8 cellular contexts compared by ENCODE assay signal in genomic region chr2:64989982-64990614, GRCh38. TPM values are rescaled to one million over a fixed set of nuclear protein-coding genes. Genes with fewer than 3 reads are reported as not detected.
DNase-seq lines count a peak whose midpoint lies in the region; ATAC-seq and TF ChIP-seq lines count a peak whose summit lies in the region.

No MANE protein-coding gene starts in this region.

- no peaks in the 10 kb centered on the region for H3K27me3 ChIP-seq in HL-60 (ENCODE audit: insufficient read depth, poor library complexity, severe bottlenecking)

- DNase-seq in DMS53 (lab: John Stamatoyannopoulos, UW) (peak; percentile 53), DMS53 treated with DMSO at 0.1 percent for 48 hours (lab: John Stamatoyannopoulos, UW; ENCODE audit: unreplicated experiment) (no peak), HL-60 (ENCODE audit: low read depth in 1 of 2, low spot score in 1 of 2) (peak in 1 of 2 experiments; percentile 32)
- no peak for DNase-seq in activated effector memory CD4-positive, alpha-beta T cell treated with anti-CD3 and anti-CD28 coated beads, Interleukin-2, amount 50 U/mL, for 16 hours

- peak overlapping the region; percentile 86 for H3K27ac ChIP-seq in HL-60 (replicated peaks)

- H3K4me3 ChIP-seq in HL-60 (replicated peaks; ENCODE audit: insufficient read depth, low read length) = peak overlapping the region; percentile 88
- peak overlapping the region; percentile 70 for H3K4me3 ChIP-seq in iPS-18c (ENCODE audit: insufficient read depth, low read depth, low read length)

- TF ChIP-seq CTCF in HL-60 (IDR thresholded peaks at IDR 0.05; ENCODE audit: insufficient read depth, low read length) = no peak

- H3K9me3 Mint-ChIP-seq in activated T-helper 17 cell treated with anti-CD3 and anti-CD28 coated beads, Interleukin-2, amount 50 U/mL, for 72 hours = no peaks in the 10 kb centered on the region
- no peaks in the 10 kb centered on the region for H3K9me3 Mint-ChIP-seq in stimulated activated naive CD8-positive, alpha-beta T cell treated with anti-CD3 and anti-CD28 coated beads, Interleukin-15, Interleukin-2, amounts not matched to agents 100 ng/mL and 50 ng/mL, for 24 hours

- peaks cover 32% of the 10 kb centered on the region for H3K4me1 Mint-ChIP-seq in activated T-helper 17 cell treated with anti-CD3 and anti-CD28 coated beads, Interleukin-2, amount 50 U/mL, for 72 hours
- peaks cover 52% of the 10 kb centered on the region for H3K4me1 Mint-ChIP-seq in stimulated activated naive CD8-positive, alpha-beta T cell treated with anti-CD3 and anti-CD28 coated beads, Interleukin-15, Interleukin-2, amounts not matched to agents 100 ng/mL and 50 ng/mL, for 24 hours (ENCODE audit: low read depth)

- ATAC-seq in activated T-helper 17 cell treated with anti-CD3 and anti-CD28 coated beads, Interleukin-2, amount 50 U/mL, for 72 hours (replicated peaks) = peak; percentile 1
- no peak for ATAC-seq in GM18517 (IDR thresholded peaks at IDR 0.05; ENCODE audit: unreplicated experiment)

- peak overlapping the region; percentile 87 for H3K4me3 Mint-ChIP-seq in activated T-helper 17 cell treated with anti-CD3 and anti-CD28 coated beads, Interleukin-2, amount 50 U/mL, for 72 hours
- H3K4me3 Mint-ChIP-seq in stimulated activated naive CD8-positive, alpha-beta T cell treated with anti-CD3 and anti-CD28 coated beads, Interleukin-15, Interleukin-2, amounts not matched to agents 100 ng/mL and 50 ng/mL, for 24 hours = peak overlapping the region; percentile 88

- H3K36me3 Mint-ChIP-seq in activated T-helper 17 cell treated with anti-CD3 and anti-CD28 coated beads, Interleukin-2, amount 50 U/mL, for 72 hours (ENCODE audit: low read depth) = peaks cover 4% of the 10 kb centered on the region
- peaks cover 25% of the 10 kb centered on the region for H3K36me3 Mint-ChIP-seq in stimulated activated naive CD8-positive, alpha-beta T cell treated with anti-CD3 and anti-CD28 coated beads, Interleukin-15, Interleukin-2, amounts not matched to agents 100 ng/mL and 50 ng/mL, for 24 hours (ENCODE audit: low read depth)

- H3K27ac Mint-ChIP-seq in activated T-helper 17 cell treated with anti-CD3 and anti-CD28 coated beads, Interleukin-2, amount 50 U/mL, for 72 hours = peak overlapping the region; percentile 79
- peak overlapping the region; percentile 70 for H3K27ac Mint-ChIP-seq in stimulated activated naive CD8-positive, alpha-beta T cell treated with anti-CD3 and anti-CD28 coated beads, Interleukin-15, Interleukin-2, amounts not matched to agents 100 ng/mL and 50 ng/mL, for 24 hours

- H3K27me3 Mint-ChIP-seq in activated T-helper 17 cell treated with anti-CD3 and anti-CD28 coated beads, Interleukin-2, amount 50 U/mL, for 72 hours = peaks cover 4% of the 10 kb centered on the region
- H3K27me3 Mint-ChIP-seq in stimulated activated naive CD8-positive, alpha-beta T cell treated with anti-CD3 and anti-CD28 coated beads, Interleukin-15, Interleukin-2, amounts not matched to agents 100 ng/mL and 50 ng/mL, for 24 hours = peaks cover 16% of the 10 kb centered on the region

- no peaks in the 10 kb centered on the region for H3K9me3 ChIP-seq in iPS-18c (ENCODE audit: control insufficient read depth, insufficient read depth, low read length)

RNA-seq across cellular contexts. Expression of gene SLC1A4, which starts 0.9 kb away (rescaled TPM):
- total RNA-seq in activated T-helper 17 cell treated with anti-CD3 and anti-CD28 coated beads, Interleukin-2, amount 50 U/mL, for 72 hours = 10 to 100 TPM in 1 of 2 donors, 1 to 10 TPM in 1; 8.0 to 44.3 TPM
